Comparison of ENCODE assay signal across 25 cellular contexts in the genomic region with DNA sequence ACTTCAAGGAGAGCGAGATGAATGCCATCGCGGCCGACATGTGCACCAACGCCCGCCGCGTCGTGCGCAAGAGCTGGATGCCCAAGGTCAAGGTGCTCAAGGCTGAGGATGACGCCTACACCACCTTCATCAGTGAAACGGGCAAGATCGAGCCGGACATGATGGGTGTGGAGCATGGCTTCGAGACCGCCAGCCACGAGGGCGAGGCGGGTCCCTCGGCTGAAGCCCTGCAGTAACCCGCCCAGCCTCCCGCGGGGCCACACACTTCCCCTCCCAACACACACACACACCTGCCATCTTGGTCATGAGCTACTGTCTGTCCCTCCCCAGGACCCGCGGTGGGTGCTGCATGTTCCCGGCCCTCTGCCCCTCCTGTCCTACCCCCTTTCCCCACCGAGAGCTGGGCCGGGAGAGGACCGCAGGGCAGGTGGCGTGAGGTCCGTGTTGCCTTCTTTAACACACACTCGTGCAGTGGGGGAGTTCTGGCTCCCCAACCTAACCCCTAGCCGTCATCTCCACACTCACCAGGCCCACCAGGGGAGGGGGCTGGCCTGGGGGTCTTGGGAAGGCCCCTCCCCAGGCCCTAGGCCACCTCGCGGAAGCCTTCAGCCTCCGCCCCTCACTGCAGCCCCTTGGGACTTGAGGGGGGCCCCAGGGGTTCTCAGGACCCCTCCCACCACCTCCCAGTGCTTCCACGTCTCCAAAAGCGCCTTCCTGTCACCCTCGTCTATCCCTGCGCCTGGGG. TPM values are rescaled to one million over a fixed set of nuclear protein-coding genes. Genes with fewer than 3 reads are reported as not detected.
DNase-seq lines count a peak whose midpoint lies in the region; ATAC-seq, FAIRE-seq and TF ChIP-seq lines count a peak whose summit lies in the region.
"Had no signal": no experiment of that assay in that cellular context is flagged by ENCODE, and none has a peak within 500 bp of the region (broad histone marks: within the 10 kb centered on the region; RNA-seq: fewer than 3 reads in every experiment).

No MANE protein-coding gene starts in this region.

- no peaks in the 10 kb centered on the region for H3K9me1 ChIP-seq in K562 (ENCODE audit: control insufficient read depth, insufficient read depth, low read length)

- no peak overlapping the region for H2AFZ ChIP-seq in K562 (ENCODE audit: low read depth, low read length)
- H2AFZ ChIP-seq in neural progenitor cell (replicated peaks) = no peak overlapping the region

- no peaks in the 10 kb centered on the region for H3K9me3 ChIP-seq in BLaER1 treated with 17β-estradiol and CSF1 and Interleukin-3, amounts not matched to agents 10 nM and 100 nM (replicated peaks in 1 of 11)
- H3K9me3 ChIP-seq in K562 (replicated peaks; ENCODE audit: control insufficient read depth, insufficient read depth, low read depth, low read length) (no peaks in the 10 kb centered on the region), neural progenitor cell (ENCODE audit: low read depth) (no peaks in the 10 kb centered on the region), gastroesophageal sphincter (no peaks in the 10 kb centered on the region), suprapubic skin (no peaks in the 10 kb centered on the region)
- H3K9me3 ChIP-seq: SJSA1 had no signal

- 94% methylated on average over 24 of the region's 40 CpGs for WGBS in K562 (ENCODE audit: insufficient coverage, low coverage, missing lambda C conversion rate)
- 81 to 91% methylated on average over 8 to 19 of the region's 40 CpGs for WGBS in gastroesophageal sphincter (ENCODE audit: low coverage in 1 of 2), 2 donors
- WGBS in suprapubic skin = 86% methylated on average over 14 of the region's 40 CpGs

- no TSS peak for BruUV-seq in K562 (replicated peaks; lab: Mats Ljungman, UMichigan)

- H3K4me3 ChIP-seq in BLaER1 treated with 17β-estradiol and CSF1 and Interleukin-3, amounts not matched to agents 10 nM and 100 nM = peak overlapping the region in 6 of 10 experiments; percentile 15 to 52 (median 32); a peak in 8 of 20 replicates
- H3K4me3 ChIP-seq in K562 = no peak overlapping the region
- H3K4me3 ChIP-seq in neural progenitor cell = no peak overlapping the region
- no peak overlapping the region for H3K4me3 ChIP-seq in gastroesophageal sphincter
- H3K4me3 ChIP-seq in suprapubic skin = no peak overlapping the region
- H3K4me3 ChIP-seq: SJSA1 had no signal

- ATAC-seq in K562 (no peak), gastroesophageal sphincter (no peak)
- ATAC-seq: CD8-positive, alpha-beta T cell; HCT116; Right ventricle myocardium inferior had no signal

- POLR2A ChIA-PET in K562 (lab: Yijun Ruan, JAX) = interaction anchor here (0.7 to 1.6 kb wide), 5 partner anchors 9 to 15 kb away, joined by 4 to 11 read pairs (median 5); a partner anchor contains a TSS

- TF ChIP-seq CTCF in K562 (IDR thresholded peaks at IDR 0.05 in 2 of 3, conservative IDR thresholded peaks at IDR 0.05 in 1 of 3; ENCODE audit: insufficient read depth in 2 of 3, low read depth in 1 of 3, low read length in 3 of 3) = no peak
- no peak for TF ChIP-seq CTCF in neural progenitor cell (IDR thresholded peaks at IDR 0.05)
- no peak for TF ChIP-seq CTCF in gastroesophageal sphincter (IDR thresholded peaks at IDR 0.05)
- TF ChIP-seq CTCF in suprapubic skin (IDR thresholded peaks at IDR 0.05) = no peak

- H3K27ac Mint-ChIP-seq in neural progenitor cell = no peak overlapping the region
- H3K27ac Mint-ChIP-seq: CD8-positive, alpha-beta T cell had no signal

- H3K4me1 ChIP-seq in BLaER1 treated with 17β-estradiol and CSF1 and Interleukin-3, amounts not matched to agents 10 nM and 100 nM = peaks cover 21 to 54% (median 40%) of the 10 kb centered on the region in 10 experiments
- H3K4me1 ChIP-seq in K562 (replicated peaks in 1 of 2; ENCODE audit: control insufficient read depth in 2 of 2, insufficient read depth in 2 of 2, low read length in 2 of 2) (peaks cover 4 to 36% of the 10 kb centered on the region in 2 experiments; a peak in 4 of 5 replicates), neural progenitor cell (no peaks in the 10 kb centered on the region), gastroesophageal sphincter (peaks cover 0 to 28% (median 0%) of the 10 kb centered on the region in 3 donors), suprapubic skin (no peaks in the 10 kb centered on the region)

- no peak overlapping the region for H3K4me3 Mint-ChIP-seq in neural progenitor cell
- H3K4me3 Mint-ChIP-seq: CD8-positive, alpha-beta T cell had no signal

- peaks cover 30 to 77% (median 47%) of the 10 kb centered on the region in 11 experiments for H4K20me1 ChIP-seq in BLaER1 treated with 17β-estradiol and CSF1 and Interleukin-3, amounts not matched to agents 10 nM and 100 nM
- 0 out of 2 replicates have a peak, but pooled peaks cover 3% of the 10 kb centered on the region for H4K20me1 ChIP-seq in K562 (replicated peaks; ENCODE audit: control insufficient read depth, insufficient read depth, low read length)
- peaks cover 49% of the 10 kb centered on the region for H4K20me1 ChIP-seq in neural progenitor cell (ENCODE audit: low read depth)

- no peaks in the 10 kb centered on the region for H3K27me3 ChIP-seq in BLaER1 treated with 17β-estradiol and CSF1 and Interleukin-3, amounts not matched to agents 10 nM and 100 nM
- H3K27me3 ChIP-seq in K562 (ENCODE audit: control insufficient read depth in 2 of 2, insufficient read depth in 2 of 2, low read length in 2 of 2) (no peaks in the 10 kb centered on the region), neural progenitor cell (no peaks in the 10 kb centered on the region), gastroesophageal sphincter (no peaks in the 10 kb centered on the region), suprapubic skin (no peaks in the 10 kb centered on the region)
- H3K27me3 ChIP-seq: SJSA1 had no signal

- TF ChIP-seq EP300 in K562 (IDR thresholded peaks at IDR 0.05; ENCODE audit: low read length) (no peak), gastroesophageal sphincter (IDR thresholded peaks at IDR 0.05) (no peak), suprapubic skin (IDR thresholded peaks at IDR 0.05) (no peak)

- no peak for DNase-seq in HTR-8/SVneo (ENCODE audit: insufficient read length, low spot score)
- DNase-seq in K562 (ENCODE audit: extremely low read depth in 1 of 4, low spot score in 3 of 4) = no peak
- no peak for DNase-seq in neural progenitor cell (ENCODE audit: low spot score)
- no peak for DNase-seq in NCI-H187 (lab: John Stamatoyannopoulos, UW)
- DNase-seq in suprapubic skin (ENCODE audit: low spot score in 2 of 2) = no peak
- DNase-seq in MV-4-11 (lab: John Stamatoyannopoulos, UW) = no peak
- DNase-seq: Calu3; CD8-positive, alpha-beta T cell; DMS153; GOT3; KG1; NCI-H1105 treated with DMSO at 0.1 percent for 48 hours; NCI-H2081 treated with DMSO at 0.1 percent for 48 hours; NCI-H2171 treated with DMSO at 0.1 percent for 48 hours; NCI-H524 treated with DMSO at 0.1 percent for 48 hours; NCI-H82 had no signal

- in situ Hi-C loops in K562 (cut with MboI) = no loop called here

- peaks cover 6% of the 10 kb centered on the region for H3F3A ChIP-seq in neural progenitor cell (ENCODE audit: low read depth)

- FAIRE-seq in HTR-8/SVneo (lab: Jason Lieb, UNC) (peak; percentile 23), K562 (lab: Jason Lieb, UNC) (no peak)
- FAIRE-seq: GM12892, GM18507, RCC 7860 had no signal

- peaks cover 5% of the 10 kb centered on the region for H3K27me3 Mint-ChIP-seq in neural progenitor cell (ENCODE audit: insufficient read depth, low read depth)

- no peak for TF ChIP-seq RAD21 in K562 (CRISPR knock-in tag; conservative IDR thresholded peaks at IDR 0.05 in 1 of 2, IDR thresholded peaks at IDR 0.05 in 1 of 2)

- H3K79me2 ChIP-seq in K562 (ENCODE audit: control insufficient read depth, insufficient read depth, low read length) (peaks cover 18% of the 10 kb centered on the region; the same call in 2 of the 3 replicates), neural progenitor cell (ENCODE audit: low read depth) (peaks cover 18% of the 10 kb centered on the region)

- peaks cover 9% of the 10 kb centered on the region for H3K36me3 Mint-ChIP-seq in neural progenitor cell

- CTCF ChIA-PET in K562 (lab: Yijun Ruan, JAX; ENCODE audit: low intra/inter-chr PET ratio) = no interaction called here

- peaks cover 50 to 86% (median 68%) of the 10 kb centered on the region in 11 experiments for H3K36me3 ChIP-seq in BLaER1 treated with 17β-estradiol and CSF1 and Interleukin-3, amounts not matched to agents 10 nM and 100 nM
- H3K36me3 ChIP-seq in K562 (ENCODE audit: control insufficient read depth, insufficient read depth, low read length) (peaks cover 65% of the 10 kb centered on the region; the same call in 2 of the 3 replicates), neural progenitor cell (no peaks in the 10 kb centered on the region), gastroesophageal sphincter (peaks cover 0 to 70% of the 10 kb centered on the region in 2 donors), suprapubic skin (peaks cover 54% of the 10 kb centered on the region)

- H3K9ac ChIP-seq in BLaER1 treated with 17β-estradiol and CSF1 and Interleukin-3, amounts not matched to agents 10 nM and 100 nM = peak overlapping the region; percentile 52 to 72 (median 62); a peak in 19 of 22 replicates
- H3K9ac ChIP-seq in K562 (ENCODE audit: insufficient read depth in 1 of 2, low read depth in 2 of 2, low read length in 2 of 2) (peak overlapping the region in 1 of 2 experiments; percentile 58; a peak in 2 of 4 replicates), neural progenitor cell (no peak overlapping the region)

- H3K27ac ChIP-seq in BLaER1 treated with 17β-estradiol and CSF1 and Interleukin-3, amounts not matched to agents 10 nM and 100 nM = peak overlapping the region; percentile 42 to 83 (median 75); a peak in 21 of 22 replicates
- no peak overlapping the region for H3K27ac ChIP-seq in K562 (ENCODE audit: extremely low read depth, low read depth, low read length)
- peak overlapping the region; percentile 37 for H3K27ac ChIP-seq in neural progenitor cell
- no peak overlapping the region for H3K27ac ChIP-seq in gastroesophageal sphincter
- H3K27ac ChIP-seq in suprapubic skin = no peak overlapping the region
- H3K27ac ChIP-seq: SJSA1 had no signal

- TF ChIP-seq POLR2A in K562 (conservative IDR thresholded peaks at IDR 0.05) = no peak
- no peak for TF ChIP-seq POLR2A in gastroesophageal sphincter (IDR thresholded peaks at IDR 0.05)
- TF ChIP-seq POLR2A in suprapubic skin (IDR thresholded peaks at IDR 0.05) = no peak

- no peaks in the 10 kb centered on the region for H3K9me3 Mint-ChIP-seq in neural progenitor cell
- H3K9me3 Mint-ChIP-seq: CD8-positive, alpha-beta T cell had no signal

- peak overlapping the region; percentile 58 to 94 (median 86) for H3K4me2 ChIP-seq in BLaER1 treated with 17β-estradiol and CSF1 and Interleukin-3, amounts not matched to agents 10 nM and 100 nM
- no peak overlapping the region for H3K4me2 ChIP-seq in K562 (ENCODE audit: insufficient read depth, low read length)
- H3K4me2 ChIP-seq in neural progenitor cell = no peak overlapping the region

- intact Hi-C loops in K562 (cut with micrococcal nuclease) = no loop called here

- H3K4me1 Mint-ChIP-seq in neural progenitor cell = no peaks in the 10 kb centered on the region

RNA-seq across cellular contexts. Expression of a gene that starts 11.8 kb away (rescaled TPM):
- 25.6 and 67.7 TPM in 2 replicates for total RNA-seq in K562 (2011; cell fraction: chromatin; rRNA removed; ENCODE audit: low replicate concordance)
- total RNA-seq in K562 (2011; cell fraction: nucleolus; rRNA removed) = 56.9 and 60.3 TPM in 2 replicates
- 42.4 and 42.7 TPM in 2 replicates for total RNA-seq in K562 (2011; cell fraction: nucleoplasm; rRNA removed)
- total RNA-seq in K562 (2014; rRNA removed) (57.8 and 59.2 TPM in 2 replicates), K562 (2014; rRNA removed; fragmentation: Illumina TruSeq; extraction: Trizol) (12.6 and 19.0 TPM in 2 replicates), K562 (2015; rRNA removed; fragmentation: Illumina TruSeq; extraction: Trizol) (31.0 and 33.9 TPM in 2 replicates), K562 (2021) (39.6 and 41.6 TPM in 2 replicates), neural progenitor cell (ENCODE audit: low replicate concordance) (36.5 and 51.2 TPM in 2 replicates), gastroesophageal sphincter (10 to 100 TPM; 45.1 to 69.0 (median 53.0) TPM), suprapubic skin (100 to 1,000 TPM in 1 of 4 donors, 10 to 100 TPM in 3; 71.9 to 110 (median 82.2) TPM)
- polyA plus RNA-seq in K562 (2011; rRNA removed) (46.6 and 77.4 TPM in 2 replicates), K562 (2014; fragmentation: Illumina TruSeq; extraction: Trizol) (30.3 and 35.2 TPM in 2 replicates), K562 (2014; fragmentation: Nextera tagmentation; extraction: Ambion mirVana) (1 to 10 TPM in 1 of 2 experiments, under 1 TPM in 1; 0.51 to 1.7 TPM), K562 (2014; rRNA removed) (66.3 and 78.0 TPM in 2 replicates)
- 62.2 and 72.6 TPM in 2 replicates for polyA plus RNA-seq in K562 (2011; cell fraction: cytosol; rRNA removed)
- 159 and 172 TPM in 2 replicates for polyA plus RNA-seq in K562 (2011; cell fraction: nucleus; rRNA removed)
- 46.6 and 75.7 TPM in 2 replicates for polyA plus RNA-seq in K562 (2012)
- polyA minus RNA-seq in K562 (2011; rRNA and poly(A)+ RNA removed) = 12.8 and 14.0 TPM in 2 replicates
- polyA minus RNA-seq in K562 (2011; cell fraction: cytosol; rRNA and poly(A)+ RNA removed) = 14.0 and 15.9 TPM in 2 replicates
- 10.5 and 19.3 TPM in 2 replicates for polyA minus RNA-seq in K562 (2011; cell fraction: nucleus; rRNA and poly(A)+ RNA removed)

RNA-seq across cellular contexts. Expression of a gene that starts 11.9 kb away (rescaled TPM):
- 67.1 and 140 TPM in 2 replicates for total RNA-seq in K562 (2011; cell fraction: chromatin; rRNA removed; ENCODE audit: low replicate concordance)
- total RNA-seq in K562 (2011; cell fraction: nucleolus; rRNA removed) = 139 and 159 TPM in 2 replicates
- 90.2 and 96.9 TPM in 2 replicates for total RNA-seq in K562 (2011; cell fraction: nucleoplasm; rRNA removed)
- total RNA-seq in K562 (2014; rRNA removed) = 84.5 and 134 TPM in 2 replicates
- total RNA-seq in K562 (2014; rRNA removed; fragmentation: Illumina TruSeq; extraction: Trizol) = 23.6 and 24.4 TPM in 2 replicates
- total RNA-seq in K562 (2015; rRNA removed; fragmentation: Illumina TruSeq; extraction: Trizol) = 14.8 and 17.4 TPM in 2 replicates
- 205 and 214 TPM in 2 replicates for total RNA-seq in K562 (2021)
- 23.7 and 32.9 TPM in 2 replicates for polyA plus RNA-seq in K562 (2011; rRNA removed)
- 37.6 and 91.2 TPM in 2 replicates for polyA plus RNA-seq in K562 (2011; cell fraction: cytosol; rRNA removed)
- polyA plus RNA-seq in K562 (2011; cell fraction: nucleus; rRNA removed) = 112 and 193 TPM in 2 replicates
- polyA plus RNA-seq in K562 (2012) = 158 and 169 TPM in 2 replicates
- polyA plus RNA-seq in K562 (2014; fragmentation: Illumina TruSeq; extraction: Trizol) = 35.5 and 67.9 TPM in 2 replicates
- polyA plus RNA-seq in K562 (2014; fragmentation: Nextera tagmentation; extraction: Ambion mirVana) = 1 to 10 TPM; 4.5 to 5.1 TPM
- 127 and 140 TPM in 2 replicates for polyA plus RNA-seq in K562 (2014; rRNA removed)
- 8.8 and 9.1 TPM in 2 replicates for polyA minus RNA-seq in K562 (2011; rRNA and poly(A)+ RNA removed)
- polyA minus RNA-seq in K562 (2011; cell fraction: cytosol; rRNA and poly(A)+ RNA removed) = 38.4 and 48.8 TPM in 2 replicates
- 39.2 and 41.5 TPM in 2 replicates for polyA minus RNA-seq in K562 (2011; cell fraction: nucleus; rRNA and poly(A)+ RNA removed)
- 13.7 and 55.4 TPM in 2 replicates for total RNA-seq in neural progenitor cell (ENCODE audit: low replicate concordance)
- total RNA-seq in gastroesophageal sphincter = 10 to 100 TPM; 33.8 to 62.1 (median 48.0) TPM
- 100 to 1,000 TPM; 154 to 377 (median 214) TPM for total RNA-seq in suprapubic skin

RNA-seq across cellular contexts. Expression of a gene that starts 20.3 kb away (rescaled TPM):
- 31.6 and 133 TPM in 2 replicates for total RNA-seq in K562 (2011; cell fraction: chromatin; rRNA removed; ENCODE audit: low replicate concordance)
- 77.5 and 89.6 TPM in 2 replicates for total RNA-seq in K562 (2011; cell fraction: nucleolus; rRNA removed)
- 35.3 and 45.1 TPM in 2 replicates for total RNA-seq in K562 (2011; cell fraction: nucleoplasm; rRNA removed)
- 62.4 and 85.7 TPM in 2 replicates for total RNA-seq in K562 (2014; rRNA removed)
- 9.1 and 9.5 TPM in 2 replicates for total RNA-seq in K562 (2014; rRNA removed; fragmentation: Illumina TruSeq; extraction: Trizol)
- total RNA-seq in K562 (2015; rRNA removed; fragmentation: Illumina TruSeq; extraction: Trizol) = 40.2 and 46.8 TPM in 2 replicates
- total RNA-seq in K562 (2021) = 93.0 and 96.6 TPM in 2 replicates
- polyA plus RNA-seq in K562 (2011; rRNA removed) = 25.8 and 49.0 TPM in 2 replicates
- polyA plus RNA-seq in K562 (2011; cell fraction: cytosol; rRNA removed) = 59.4 and 222 TPM in 2 replicates
- 52.2 and 123 TPM in 2 replicates for polyA plus RNA-seq in K562 (2011; cell fraction: nucleus; rRNA removed)
- 35.2 and 37.0 TPM in 2 replicates for polyA plus RNA-seq in K562 (2012)
- polyA plus RNA-seq in K562 (2014; fragmentation: Illumina TruSeq; extraction: Trizol) = 23.2 and 90.7 TPM in 2 replicates
- under 1 TPM; 0.04 to 0.17 TPM for polyA plus RNA-seq in K562 (2014; fragmentation: Nextera tagmentation; extraction: Ambion mirVana)
- polyA plus RNA-seq in K562 (2014; rRNA removed) = 46.1 and 68.1 TPM in 2 replicates
- 17.9 and 39.8 TPM in 2 replicates for polyA minus RNA-seq in K562 (2011; rRNA and poly(A)+ RNA removed)
- polyA minus RNA-seq in K562 (2011; cell fraction: cytosol; rRNA and poly(A)+ RNA removed) = 67.5 and 79.0 TPM in 2 replicates
- polyA minus RNA-seq in K562 (2011; cell fraction: nucleus; rRNA and poly(A)+ RNA removed) = 16.6 and 18.0 TPM in 2 replicates
- total RNA-seq in neural progenitor cell (ENCODE audit: low replicate concordance) = 34.7 and 108 TPM in 2 replicates
- 10 to 100 TPM; 23.8 to 55.2 (median 26.2) TPM for total RNA-seq in gastroesophageal sphincter
- 10 to 100 TPM; 13.4 to 47.6 (median 35.3) TPM for total RNA-seq in suprapubic skin

RNA-seq across cellular contexts. Expression of a gene that starts 21.8 kb away (rescaled TPM):
- total RNA-seq in K562 (2011; cell fraction: chromatin; rRNA removed; ENCODE audit: low replicate concordance) = 73.3 and 179 TPM in 2 replicates
- 168 and 175 TPM in 2 replicates for total RNA-seq in K562 (2011; cell fraction: nucleolus; rRNA removed)
- 79.0 and 80.0 TPM in 2 replicates for total RNA-seq in K562 (2011; cell fraction: nucleoplasm; rRNA removed)
- total RNA-seq in K562 (2014; rRNA removed) = 89.1 and 113 TPM in 2 replicates
- total RNA-seq in K562 (2014; rRNA removed; fragmentation: Illumina TruSeq; extraction: Trizol) = 25.8 and 42.9 TPM in 2 replicates
- 54.3 and 60.2 TPM in 2 replicates for total RNA-seq in K562 (2015; rRNA removed; fragmentation: Illumina TruSeq; extraction: Trizol)
- 118 TPM in 2 replicates for total RNA-seq in K562 (2021)
- polyA plus RNA-seq in K562 (2011; rRNA removed) = 44.1 and 53.3 TPM in 2 replicates
- polyA plus RNA-seq in K562 (2011; cell fraction: cytosol; rRNA removed) = 39.2 and 80.0 TPM in 2 replicates
- 282 and 531 TPM in 2 replicates for polyA plus RNA-seq in K562 (2011; cell fraction: nucleus; rRNA removed)
- 59.6 and 77.8 TPM in 2 replicates for polyA plus RNA-seq in K562 (2012)
- 84.8 and 96.2 TPM in 2 replicates for polyA plus RNA-seq in K562 (2014; fragmentation: Illumina TruSeq; extraction: Trizol)
- 10 to 100 TPM in 1 of 2 experiments, 1 to 10 TPM in 1; 5.8 to 10.9 TPM for polyA plus RNA-seq in K562 (2014; fragmentation: Nextera tagmentation; extraction: Ambion mirVana)
- 155 and 158 TPM in 2 replicates for polyA plus RNA-seq in K562 (2014; rRNA removed)
- 23.7 and 27.9 TPM in 2 replicates for polyA minus RNA-seq in K562 (2011; rRNA and poly(A)+ RNA removed)
- polyA minus RNA-seq in K562 (2011; cell fraction: cytosol; rRNA and poly(A)+ RNA removed) = 49.3 and 51.7 TPM in 2 replicates
- polyA minus RNA-seq in K562 (2011; cell fraction: nucleus; rRNA and poly(A)+ RNA removed) = 50.5 and 77.3 TPM in 2 replicates
- total RNA-seq in neural progenitor cell (ENCODE audit: low replicate concordance) = 30.2 and 49.0 TPM in 2 replicates
- 10 to 100 TPM; 25.7 to 30.0 (median 28.7) TPM for total RNA-seq in gastroesophageal sphincter
- 10 to 100 TPM; 35.1 to 46.2 (median 40.6) TPM for total RNA-seq in suprapubic skin

RNA-seq across cellular contexts. Expression of a gene that starts 35.7 kb away (rescaled TPM):
- 54.5 and 112 TPM in 2 replicates for total RNA-seq in K562 (2011; cell fraction: chromatin; rRNA removed; ENCODE audit: low replicate concordance)
- total RNA-seq in K562 (2011; cell fraction: nucleolus; rRNA removed) = 105 and 123 TPM in 2 replicates
- 74.6 and 89.7 TPM in 2 replicates for total RNA-seq in K562 (2011; cell fraction: nucleoplasm; rRNA removed)
- total RNA-seq in K562 (2014; rRNA removed) (266 and 312 TPM in 2 replicates), K562 (2014; rRNA removed; fragmentation: Illumina TruSeq; extraction: Trizol) (13.2 and 17.7 TPM in 2 replicates), K562 (2015; rRNA removed; fragmentation: Illumina TruSeq; extraction: Trizol) (89.9 and 108 TPM in 2 replicates), K562 (2021) (216 and 218 TPM in 2 replicates), neural progenitor cell (ENCODE audit: low replicate concordance) (0.88 and 2.2 TPM in 2 replicates), gastroesophageal sphincter (10 to 100 TPM in 2 of 4 donors, 1 to 10 TPM in 2; 9.9 to 11.8 (median 10.8) TPM), suprapubic skin (1 to 10 TPM; 1.5 to 2.7 (median 2.2) TPM)
- polyA plus RNA-seq in K562 (2011; rRNA removed) (34.0 and 47.0 TPM in 2 replicates), K562 (2014; fragmentation: Illumina TruSeq; extraction: Trizol) (17.8 and 71.5 TPM in 2 replicates), K562 (2014; fragmentation: Nextera tagmentation; extraction: Ambion mirVana) (1 to 10 TPM; 1.3 to 1.6 TPM), K562 (2014; rRNA removed) (165 and 175 TPM in 2 replicates)
- polyA plus RNA-seq in K562 (2011; cell fraction: cytosol; rRNA removed) = 73.1 and 246 TPM in 2 replicates
- polyA plus RNA-seq in K562 (2011; cell fraction: nucleus; rRNA removed) = 76.6 and 132 TPM in 2 replicates
- polyA plus RNA-seq in K562 (2012) = 144 and 229 TPM in 2 replicates
- 12.7 and 14.2 TPM in 2 replicates for polyA minus RNA-seq in K562 (2011; rRNA and poly(A)+ RNA removed)
- 46.0 and 79.3 TPM in 2 replicates for polyA minus RNA-seq in K562 (2011; cell fraction: cytosol; rRNA and poly(A)+ RNA removed)
- 37.4 and 52.3 TPM in 2 replicates for polyA minus RNA-seq in K562 (2011; cell fraction: nucleus; rRNA and poly(A)+ RNA removed)
- total RNA-seq: Calu3, G401, SJSA1 had no signal

Comparison
In these comparisons a context has a peak if more than half of its experiments do, and no peak if none do; other contexts are left out.
1. H3K27ac ChIP-seq: peak in BLaER1 treated with 17β-estradiol and CSF1 and Interleukin-3, amounts not matched to agents 10 nM and 100 nM (11 of 11) and neural progenitor cell (single experiment); none in K562 (single experiment), gastroesophageal sphincter (0 of 4) and suprapubic skin (single experiment).
2. H3K4me2 ChIP-seq: peak in BLaER1 treated with 17β-estradiol and CSF1 and Interleukin-3, amounts not matched to agents 10 nM and 100 nM (11 of 11); none in K562 (single experiment) and neural progenitor cell (single experiment).
3. H3K4me3 ChIP-seq: peak in BLaER1 treated with 17β-estradiol and CSF1 and Interleukin-3, amounts not matched to agents 10 nM and 100 nM (6 of 10); none in K562 (single experiment), neural progenitor cell (single experiment), gastroesophageal sphincter (0 of 2) and suprapubic skin (single experiment).